ENCODE assay signal across 8 cellular contexts in genomic region chr6:52881662-52881995, GRCh38. TPM values are rescaled to one million over a fixed set of nuclear protein-coding genes. Genes with fewer than 3 reads are reported as not detected.
A peak's percentile ranks its signal among the peaks of the same experiment; 100 is the strongest.
DNase-seq lines count a peak whose midpoint lies in the region; ATAC-seq and TF ChIP-seq lines count a peak whose summit lies in the region.

No MANE protein-coding gene starts in this region.

- H3K4me3 ChIP-seq in GM23248 (peak overlapping the region; percentile 74; the same call in 1 of the 2 replicates), fibroblast of villous mesenchyme (ENCODE audit: low read depth, low read length) (peak overlapping the region; percentile 73), psoas muscle (peak overlapping the region; percentile 71)

- H2AFZ ChIP-seq in GM23248, result peak overlapping the region; percentile 98

- DNase-seq in GM23248, result no peak
- DNase-seq in fibroblast of villous mesenchyme (ENCODE audit: low read depth), result no peak
- DNase-seq in psoas muscle, result no peak
- no peak for DNase-seq in NCI-H1417 treated with DMSO at 0.1 percent for 48 hours (lab: John Stamatoyannopoulos, UW)
- no peak for DNase-seq in RPMI8226
- DNase-seq in activated gamma-delta T cell treated with Interleukin-2 at 50 U/mL for 16 hours, result no peak

- H3K27me3 ChIP-seq in GM23248 (replicated peaks; ENCODE audit: insufficient read depth) (no peaks in the 10 kb centered on the region), psoas muscle (ENCODE audit: insufficient read depth in 3 of 3, low read length in 2 of 3) (no peaks in the 10 kb centered on the region)

- TF ChIP-seq CTCF in VCaP (conservative IDR thresholded peaks at IDR 0.05) (no peak), fibroblast of villous mesenchyme (IDR thresholded peaks at IDR 0.05; ENCODE audit: insufficient read depth, low read depth, low read length) (no peak), psoas muscle (IDR thresholded peaks at IDR 0.05) (no peak)

- peak overlapping the region; percentile 68; the same call in 1 of the 2 replicates for H3K9ac ChIP-seq in GM23248

- H3K9me2 ChIP-seq in GM23248 (ENCODE audit: insufficient read depth), result no peaks in the 10 kb centered on the region

- WGBS in GM23248 (ENCODE audit: low coverage in 1 of 2, low lambda C conversion rate in 2 of 2, missing lambda C conversion rate in 2 of 2), 2 experiments, result 42 to 63% methylated on average over 4 of the region's 4 CpGs
- 36 to 51% (median 40%) methylated on average over 4 of the region's 4 CpGs for WGBS in psoas muscle, 3 donors

- ATAC-seq in psoas muscle, result peak in 1 of 4 donors; percentile 20
- no peak for ATAC-seq in GM19463 (IDR thresholded peaks at IDR 0.05; ENCODE audit: unreplicated experiment)

- intact Hi-C loops in psoas muscle (cut with DNase I), result loop anchor here in 1 of 2 donors (5.0 kb wide), 1 partner anchor 176 kb away; no protein-coding TSS in a partner anchor

- H3K79me2 ChIP-seq in GM23248 (ENCODE audit: insufficient read depth), result no peaks in the 10 kb centered on the region

- H3K4me1 ChIP-seq in GM23248 (ENCODE audit: insufficient read depth) (peaks cover 20% of the 10 kb centered on the region), psoas muscle (no peaks in the 10 kb centered on the region)

- H3K9me3 ChIP-seq in GM23248 (ENCODE audit: low read depth) (no peaks in the 10 kb centered on the region), psoas muscle (no peaks in the 10 kb centered on the region)

- H4K20me1 ChIP-seq in GM23248 (ENCODE audit: insufficient read depth), result no peaks in the 10 kb centered on the region

- in situ Hi-C loops in GM23248 (cut with MboI), result no loop called here

- peaks cover 4% of the 10 kb centered on the region; the same call in 1 of the 2 replicates for H3F3A ChIP-seq in GM23248 (ENCODE audit: insufficient read depth)

- peak overlapping the region; percentile 92 for H3K4me2 ChIP-seq in GM23248 (ENCODE audit: unreplicated experiment)

- no peaks in the 10 kb centered on the region for H3K36me3 ChIP-seq in GM23248 (ENCODE audit: low read depth)
- H3K36me3 ChIP-seq in psoas muscle (ENCODE audit: insufficient read depth in 1 of 2, low read depth in 1 of 2), result no peaks in the 10 kb centered on the region

- H3K27ac ChIP-seq in GM23248 (no peak overlapping the region), VCaP (peak overlapping the region; percentile 69), psoas muscle (no peak overlapping the region)

RNA-seq across cellular contexts. Expression of gene GSTA3, which starts 27.9 kb away (rescaled TPM):
- total RNA-seq in GM23248 (2014; rRNA removed; shearing (Covaris generic)), result not detected in 2 replicates
- polyA plus RNA-seq in GM23248 (2016; fragmentation: Nextera tagmentation; extraction: Ambion mirVana) (not detected in 2 replicates), psoas muscle (not detected)
- total RNA-seq in fibroblast of villous mesenchyme (not detected in 2 replicates), psoas muscle (not detected)

RNA-seq across cellular contexts. Expression of gene GSTA5, which starts 41.0 kb away (rescaled TPM):
- total RNA-seq in GM23248 (2014; rRNA removed; shearing (Covaris generic)), result not detected in 2 replicates
- polyA plus RNA-seq in GM23248 (2016; fragmentation: Nextera tagmentation; extraction: Ambion mirVana), result not detected in 2 replicates
- not detected in 2 replicates for total RNA-seq in fibroblast of villous mesenchyme
- not detected for total RNA-seq in psoas muscle
- polyA plus RNA-seq in psoas muscle, result not detected
